ENCODE assay signal across 8 cellular contexts in genomic region chr5:154071799-154072781, GRCh38. TPM values are rescaled to one million over a fixed set of nuclear protein-coding genes. Genes with fewer than 3 reads are reported as not detected.
DNase-seq lines count a peak whose midpoint lies in the region; FAIRE-seq and TF ChIP-seq lines count a peak whose summit lies in the region.

No MANE protein-coding gene starts in this region.

- intact Hi-C loops in transverse colon (cut with DNase I; ENCODE audit: low total_unique reads) = loop anchor here (5.0 kb wide), 2 partner anchors 110 to 335 kb away; no protein-coding TSS in a partner anchor

- no peaks in the 10 kb centered on the region for H3K36me3 ChIP-seq in GM06990 (ENCODE audit: control insufficient read depth, insufficient read depth, low read length)
- H3K36me3 ChIP-seq in transverse colon = no peaks in the 10 kb centered on the region

- no peak overlapping the region for H3K27ac ChIP-seq in transverse colon

- TF ChIP-seq POLR2A in H54 (IDR thresholded peaks at IDR 0.05; ENCODE audit: low read depth, low read length) (no peak), transverse colon (IDR thresholded peaks at IDR 0.05) (no peak)

- peaks cover 0 to 10% (median 1%) of the 10 kb centered on the region in 4 donors for H3K4me1 ChIP-seq in transverse colon

- DNase-seq in GM06990 (ENCODE audit: extremely low read depth, insufficient read length) (peak; percentile 49), H54 (ENCODE audit: insufficient read length, low spot score) (peak; percentile 67), SK-N-DZ (ENCODE audit: low spot score) (peak; percentile 77), glomerular endothelial cell (ENCODE audit: extremely low read depth, low read depth, low spot score) (peak; percentile 47), pons (ENCODE audit: low spot score) (peak; percentile 74), transverse colon (peak; percentile 87)
- peak; percentile 85 for DNase-seq in activated naive CD4-positive, alpha-beta T cell treated with Interleukin-2 at 50 U/mL for 16 hours

- in situ Hi-C loops in transverse colon (cut with MboI; ENCODE audit: low pct_ligation_motif_present in 1 of 4, low pct_unique_long_range_greater_than_20kb in 1 of 4, low sequenced_read_pairs in 3 of 4) = loop anchor here in 3 of 4 donors (5.0 to 10.0 kb wide), 3 partner anchors 113 to 343 kb away; no protein-coding TSS in a partner anchor

- no peak for TF ChIP-seq EP300 in transverse colon (IDR thresholded peaks at IDR 0.05; ENCODE audit: low read depth)

- peak; percentile 6 for FAIRE-seq in H54 (lab: Jason Lieb, UNC)

- 15 to 43% methylated on average over 2 to 11 of the region's 11 CpGs for WGBS in transverse colon (ENCODE audit: low coverage in 1 of 2), 2 donors

- H3K27me3 ChIP-seq in GM06990 (replicated peaks; ENCODE audit: control insufficient read depth, insufficient read depth, low read length) = no peaks in the 10 kb centered on the region
- no peaks in the 10 kb centered on the region for H3K27me3 ChIP-seq in transverse colon

- H3K9me3 ChIP-seq in transverse colon = no peaks in the 10 kb centered on the region

- peak; percentile 89 for TF ChIP-seq CTCF in GM06990 (IDR thresholded peaks at IDR 0.05; ENCODE audit: insufficient read depth, low read length, poor library complexity, severe bottlenecking)
- peak; percentile 89 for TF ChIP-seq CTCF in LNCAP (IDR thresholded peaks at IDR 0.05)
- peak; percentile 91 to 94 (median 92) for TF ChIP-seq CTCF in transverse colon (IDR thresholded peaks at IDR 0.05)

- H3K4me3 ChIP-seq in GM06990 (replicated peaks; ENCODE audit: low read depth, low read length) (no peak overlapping the region), transverse colon (no peak overlapping the region)

RNA-seq across cellular contexts. Expression of gene MFAP3, which starts 33.3 kb away (rescaled TPM):
- 41.1 and 60.9 TPM in 2 replicates for polyA plus RNA-seq in SK-N-DZ (2014; cell fraction: cytosol; rRNA removed)
- 22.2 and 28.2 TPM in 2 replicates for polyA plus RNA-seq in SK-N-DZ (2014; cell fraction: nucleus; rRNA removed)
- total RNA-seq in glomerular endothelial cell (52.7 and 72.8 TPM in 2 replicates), transverse colon (10 to 100 TPM in 3 of 4 donors, 1 to 10 TPM in 1; 5.0 to 45.3 (median 35.1) TPM)

RNA-seq across cellular contexts. Expression of gene FAM114A2, which starts 33.4 kb away (rescaled TPM):
- 21.4 and 22.1 TPM in 2 replicates for polyA plus RNA-seq in SK-N-DZ (2014; cell fraction: cytosol; rRNA removed)
- 12.5 and 16.0 TPM in 2 replicates for polyA plus RNA-seq in SK-N-DZ (2014; cell fraction: nucleus; rRNA removed)
- total RNA-seq in glomerular endothelial cell (16.8 and 18.5 TPM in 2 replicates), transverse colon (10 to 100 TPM in 2 of 4 donors, 1 to 10 TPM in 2; 4.5 to 18.0 (median 10.6) TPM)
